ENCODE assay signal across 8 cellular contexts in genomic region chr1:94863919-94864318, GRCh38. TPM values are rescaled to one million over a fixed set of nuclear protein-coding genes. Genes with fewer than 3 reads are reported as not detected.
DNase-seq lines count a peak whose midpoint lies in the region; ATAC-seq and TF ChIP-seq lines count a peak whose summit lies in the region.

No MANE protein-coding gene starts in this region.

- no peaks in the 10 kb centered on the region for H3K9me3 Mint-ChIP-seq in activated naive CD8-positive, alpha-beta T cell treated with anti-CD3 and anti-CD28 coated beads, Interleukin-2, amount 50 U/mL, for 24 hours
- H3K9me3 Mint-ChIP-seq in activated naive CD8-positive, alpha-beta T cell treated with anti-CD3 and anti-CD28 coated beads for 36 hours = no peaks in the 10 kb centered on the region
- H3K9me3 Mint-ChIP-seq in stimulated activated memory B cell treated with anti-CD40 and anti-IgM and Interleukin-4, amounts not matched to agents 10 μg/mL and 1 μg/mL and 100 μg/mL, for 72 hours = no peaks in the 10 kb centered on the region
- H3K9me3 Mint-ChIP-seq in stimulated activated naive CD8-positive, alpha-beta T cell treated with anti-CD3 and anti-CD28 coated beads, Interleukin-15, amount 100 ng/mL, for 72 hours = no peaks in the 10 kb centered on the region

- H3K4me3 Mint-ChIP-seq in activated naive CD8-positive, alpha-beta T cell treated with anti-CD3 and anti-CD28 coated beads, Interleukin-2, amount 50 U/mL, for 24 hours = no peak overlapping the region
- H3K4me3 Mint-ChIP-seq in activated naive CD8-positive, alpha-beta T cell treated with anti-CD3 and anti-CD28 coated beads for 36 hours = no peak overlapping the region
- no peak overlapping the region for H3K4me3 Mint-ChIP-seq in stimulated activated memory B cell treated with anti-CD40 and anti-IgM and Interleukin-4, amounts not matched to agents 10 μg/mL and 1 μg/mL and 100 μg/mL, for 72 hours
- H3K4me3 Mint-ChIP-seq in stimulated activated naive CD8-positive, alpha-beta T cell treated with anti-CD3 and anti-CD28 coated beads, Interleukin-15, amount 100 ng/mL, for 72 hours = no peak overlapping the region

- no peak for TF ChIP-seq CTCF in epithelial cell of proximal tubule (conservative IDR thresholded peaks at IDR 0.05; ENCODE audit: low read depth, low read length)

- no peaks in the 10 kb centered on the region for H3K36me3 Mint-ChIP-seq in activated naive CD8-positive, alpha-beta T cell treated with anti-CD3 and anti-CD28 coated beads, Interleukin-2, amount 50 U/mL, for 24 hours (ENCODE audit: low read depth)
- no peaks in the 10 kb centered on the region for H3K36me3 Mint-ChIP-seq in activated naive CD8-positive, alpha-beta T cell treated with anti-CD3 and anti-CD28 coated beads for 36 hours
- no peaks in the 10 kb centered on the region for H3K36me3 Mint-ChIP-seq in stimulated activated memory B cell treated with anti-CD40 and anti-IgM and Interleukin-4, amounts not matched to agents 10 μg/mL and 1 μg/mL and 100 μg/mL, for 72 hours

- H3K4me1 Mint-ChIP-seq in activated naive CD8-positive, alpha-beta T cell treated with anti-CD3 and anti-CD28 coated beads, Interleukin-2, amount 50 U/mL, for 24 hours = no peaks in the 10 kb centered on the region
- H3K4me1 Mint-ChIP-seq in activated naive CD8-positive, alpha-beta T cell treated with anti-CD3 and anti-CD28 coated beads for 36 hours = no peaks in the 10 kb centered on the region
- H3K4me1 Mint-ChIP-seq in stimulated activated memory B cell treated with anti-CD40 and anti-IgM and Interleukin-4, amounts not matched to agents 10 μg/mL and 1 μg/mL and 100 μg/mL, for 72 hours = no peaks in the 10 kb centered on the region
- H3K4me1 Mint-ChIP-seq in stimulated activated naive CD8-positive, alpha-beta T cell treated with anti-CD3 and anti-CD28 coated beads, Interleukin-15, amount 100 ng/mL, for 72 hours = no peaks in the 10 kb centered on the region

- H3K4me3 ChIP-seq in epithelial cell of proximal tubule (ENCODE audit: low read depth, low read length) = peak overlapping the region; percentile 44

- H3K27me3 Mint-ChIP-seq in activated naive CD8-positive, alpha-beta T cell treated with anti-CD3 and anti-CD28 coated beads, Interleukin-2, amount 50 U/mL, for 24 hours = peaks cover 4% of the 10 kb centered on the region
- H3K27me3 Mint-ChIP-seq in activated naive CD8-positive, alpha-beta T cell treated with anti-CD3 and anti-CD28 coated beads for 36 hours = peaks cover 8% of the 10 kb centered on the region
- peaks cover 6% of the 10 kb centered on the region for H3K27me3 Mint-ChIP-seq in stimulated activated memory B cell treated with anti-CD40 and anti-IgM and Interleukin-4, amounts not matched to agents 10 μg/mL and 1 μg/mL and 100 μg/mL, for 72 hours
- no peaks in the 10 kb centered on the region for H3K27me3 Mint-ChIP-seq in stimulated activated naive CD8-positive, alpha-beta T cell treated with anti-CD3 and anti-CD28 coated beads, Interleukin-15, amount 100 ng/mL, for 72 hours

- ATAC-seq in activated naive CD8-positive, alpha-beta T cell treated with anti-CD3 and anti-CD28 coated beads, Interleukin-2, amount 50 U/mL, for 24 hours = peak; percentile 61
- ATAC-seq in stimulated activated memory B cell treated with anti-CD40 and anti-IgM and Interleukin-4, amounts not matched to agents 10 μg/mL and 1 μg/mL and 100 μg/mL, for 72 hours = no peak
- no peak for ATAC-seq in HG02571 (IDR thresholded peaks at IDR 0.05; ENCODE audit: unreplicated experiment)
- no peak for ATAC-seq in stimulated activated naive CD8-positive, alpha-beta T cell treated with anti-CD3 and anti-CD28 coated beads, Interleukin-15, amount 100 ng/mL, for 72 hours

- no peak overlapping the region for H3K27ac Mint-ChIP-seq in activated naive CD8-positive, alpha-beta T cell treated with anti-CD3 and anti-CD28 coated beads, Interleukin-2, amount 50 U/mL, for 24 hours
- no peak overlapping the region for H3K27ac Mint-ChIP-seq in activated naive CD8-positive, alpha-beta T cell treated with anti-CD3 and anti-CD28 coated beads for 36 hours
- no peak overlapping the region for H3K27ac Mint-ChIP-seq in stimulated activated memory B cell treated with anti-CD40 and anti-IgM and Interleukin-4, amounts not matched to agents 10 μg/mL and 1 μg/mL and 100 μg/mL, for 72 hours
- H3K27ac Mint-ChIP-seq in stimulated activated naive CD8-positive, alpha-beta T cell treated with anti-CD3 and anti-CD28 coated beads, Interleukin-15, amount 100 ng/mL, for 72 hours = no peak overlapping the region

- no peak for DNase-seq in activated naive CD8-positive, alpha-beta T cell treated with anti-CD3 and anti-CD28 coated beads, Interleukin-2, amount 50 U/mL, for 24 hours
- DNase-seq in activated naive CD8-positive, alpha-beta T cell treated with anti-CD3 and anti-CD28 coated beads for 36 hours = no peak
- DNase-seq in epithelial cell of proximal tubule (ENCODE audit: low read depth) (no peak), mucosa of gallbladder (ENCODE audit: low spot score) (peak; percentile 70), NCI-H526 (lab: John Stamatoyannopoulos, UW) (no peak)
- no peak for DNase-seq in stimulated activated naive CD8-positive, alpha-beta T cell treated with anti-CD3 and anti-CD28 coated beads, Interleukin-15, amount 100 ng/mL, for 72 hours

RNA-seq across cellular contexts. Expression of gene SLC44A3, which starts 43.8 kb away (rescaled TPM):
- total RNA-seq in activated naive CD8-positive, alpha-beta T cell treated with anti-CD3 and anti-CD28 coated beads for 36 hours = not detected
- total RNA-seq in epithelial cell of proximal tubule (9.3 and 24.3 TPM in 2 replicates), mucosa of gallbladder (53.8 TPM)

Comparison
In these comparisons a context has a peak if more than half of its experiments do, and no peak if none do; other contexts are left out.
1. RNA of gene SLC44A3, which starts 43.8 kb away (total RNA-seq): 53.8 TPM in mucosa of gallbladder (single experiment) and 9.3 to 24.3 TPM in epithelial cell of proximal tubule; not detected in activated naive CD8-positive, alpha-beta T cell treated with anti-CD3 and anti-CD28 coated beads for 36 hours; every median in the first group is over 10 times any median in the second.